Comparison of ENCODE assay signal across 10 cellular contexts in genomic region chr9:113650207-113651131, GRCh38.
DNase-seq lines count a peak whose midpoint lies in the region; ATAC-seq and TF ChIP-seq lines count a peak whose summit lies in the region.
"Had no signal": no experiment of that assay in that cellular context is flagged by ENCODE, and none has a peak within 500 bp of the region (broad histone marks: within the 10 kb centered on the region; RNA-seq: fewer than 3 reads in every experiment).

No MANE protein-coding gene starts in this region.

- no peak overlapping the region for H3K27ac ChIP-seq in breast epithelium
- H3K27ac ChIP-seq in left lung: no peak overlapping the region
- H3K27ac ChIP-seq: ascending aorta had no signal

- DNase-seq in MCF 10A (ENCODE audit: unreplicated experiment) (peak; percentile 28), breast epithelium (ENCODE audit: low spot score in 2 of 2) (no peak), RPMI7951 (ENCODE audit: low read depth) (peak; percentile 81), foreskin fibroblast (peak; percentile 86 to 88), left lung (no peak), T-helper 9 cell (no peak)
- DNase-seq in activated CD4-positive, alpha-beta T cell treated with anti-CD3 and anti-CD28 coated beads for 1 hour: no peak
- DNase-seq: CD8-positive, alpha-beta T cell had no signal

- POLR2A ChIA-PET in MCF 10A (lab: Yijun Ruan, JAX): no interaction called here

- no peak overlapping the region for H3K4me3 Mint-ChIP-seq in MCF 10A (ENCODE audit: unreplicated experiment)
- H3K4me3 Mint-ChIP-seq: CD8-positive, alpha-beta T cell had no signal

- H3K27me3 ChIP-seq in breast epithelium: no peaks in the 10 kb centered on the region
- H3K27me3 ChIP-seq in left lung: no peaks in the 10 kb centered on the region
- H3K27me3 ChIP-seq: ascending aorta had no signal

- TF ChIP-seq POLR2A in breast epithelium (IDR thresholded peaks at IDR 0.05): no peak

- intact Hi-C loops in MCF 10A (cut with micrococcal nuclease) (no loop called here), breast epithelium (cut with DNase I; ENCODE audit: low total_unique reads) (no loop called here), left lung (cut with DNase I) (loop anchor here in 1 of 2 donors (10.0 kb wide), 1 partner anchor 56 kb away; no protein-coding TSS in a partner anchor)

- BruUV-seq in MCF 10A (replicated peaks; lab: Mats Ljungman, UMichigan): no TSS peak

- ATAC-seq in HG03095 (IDR thresholded peaks at IDR 0.05; ENCODE audit: unreplicated experiment) (no peak), left lung (no peak)
- ATAC-seq: CD8-positive, alpha-beta T cell had no signal

- H3K4me1 ChIP-seq in breast epithelium (peaks cover 0 to 7% of the 10 kb centered on the region in 2 donors), left lung (peaks cover 9 to 13% of the 10 kb centered on the region in 2 donors)

- no peak overlapping the region for H3K4me3 ChIP-seq in breast epithelium
- no peak overlapping the region for H3K4me3 ChIP-seq in foreskin fibroblast (ENCODE audit: low read depth in 1 of 2, low read length in 2 of 2)
- H3K4me3 ChIP-seq in left lung: no peak overlapping the region
- H3K4me3 ChIP-seq: ascending aorta had no signal

- H3K27me3 Mint-ChIP-seq in MCF 10A (ENCODE audit: insufficient read depth, unreplicated experiment): no peaks in the 10 kb centered on the region

- H3K9me3 ChIP-seq in breast epithelium (no peaks in the 10 kb centered on the region), left lung (no peaks in the 10 kb centered on the region)
- H3K9me3 ChIP-seq: ascending aorta had no signal

- no peaks in the 10 kb centered on the region for H3K36me3 ChIP-seq in breast epithelium
- H3K36me3 ChIP-seq in left lung: no peaks in the 10 kb centered on the region
- H3K36me3 ChIP-seq: ascending aorta had no signal

- no peak overlapping the region for H3K27ac Mint-ChIP-seq in MCF 10A (ENCODE audit: low read depth, unreplicated experiment)
- H3K27ac Mint-ChIP-seq: CD8-positive, alpha-beta T cell had no signal

- no peaks in the 10 kb centered on the region for H3K4me1 Mint-ChIP-seq in MCF 10A (ENCODE audit: insufficient read depth, unreplicated experiment)

- no peaks in the 10 kb centered on the region for H3K9me3 Mint-ChIP-seq in MCF 10A (ENCODE audit: unreplicated experiment)
- H3K9me3 Mint-ChIP-seq: CD8-positive, alpha-beta T cell had no signal

- H3K36me3 Mint-ChIP-seq in MCF 10A (ENCODE audit: insufficient read depth, unreplicated experiment): no peaks in the 10 kb centered on the region
- H3K36me3 Mint-ChIP-seq: CD8-positive, alpha-beta T cell had no signal

- TF ChIP-seq CTCF in MCF 10A (IDR thresholded peaks at IDR 0.05; ENCODE audit: unreplicated experiment): no peak
- no peak for TF ChIP-seq CTCF in breast epithelium (IDR thresholded peaks at IDR 0.05)
- TF ChIP-seq CTCF in foreskin fibroblast (IDR thresholded peaks at IDR 0.05; ENCODE audit: low read depth, low read length): no peak
- TF ChIP-seq CTCF in left lung (IDR thresholded peaks at IDR 0.05): no peak

- CTCF ChIA-PET in MCF 10A (lab: Yijun Ruan, JAX): interaction anchor here (0.5 to 12.0 kb wide), 5 partner anchors 31 to 202 kb away, joined by 3 to 317 read pairs (median 3); no protein-coding TSS in a partner anchor

Comparison
In these comparisons a context has a peak if more than half of its experiments do, and no peak if none do; other contexts are left out.
1. DNase-seq: peak in MCF 10A (single experiment), RPMI7951 (single experiment) and foreskin fibroblast (2 of 2); none in breast epithelium (0 of 2), left lung (0 of 2), T-helper 9 cell (single experiment) and activated CD4-positive, alpha-beta T cell treated with anti-CD3 and anti-CD28 coated beads for 1 hour (single experiment).